13 cellular contexts compared by ENCODE assay signal in the genomic region with DNA sequence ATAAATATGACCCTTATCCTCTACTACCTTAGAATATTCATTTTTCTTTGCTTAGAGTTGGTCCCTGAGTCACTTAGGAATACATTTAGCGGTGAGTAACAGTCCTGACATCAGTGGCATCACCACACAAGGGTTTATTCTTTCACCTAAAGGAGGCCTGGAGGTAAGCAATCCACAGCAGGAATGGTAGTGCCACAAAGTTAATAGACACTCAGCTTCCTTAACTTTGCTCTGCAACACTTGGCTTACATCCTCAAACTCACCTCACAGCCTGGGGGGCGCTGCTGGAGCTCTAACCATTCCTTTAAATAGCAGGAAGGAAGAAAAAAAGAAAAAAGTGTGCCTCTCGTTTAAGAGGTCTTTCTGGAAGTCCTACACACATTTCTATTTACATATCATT. TPM values are rescaled to one million over a fixed set of nuclear protein-coding genes. Genes with fewer than 3 reads are reported as not detected.
DNase-seq lines count a peak whose midpoint lies in the region; ATAC-seq, FAIRE-seq and TF ChIP-seq lines count a peak whose summit lies in the region.
"Had no signal": no experiment of that assay in that cellular context is flagged by ENCODE, and none has a peak within 500 bp of the region (broad histone marks: within the 10 kb centered on the region; RNA-seq: fewer than 3 reads in every experiment).

No MANE protein-coding gene starts in this region.

- FAIRE-seq in A549 (lab: Jason Lieb, UNC) (no peak), RCC 7860 (lab: Jason Lieb, UNC) (no peak)

- WGBS in A549 (ENCODE audit: missing lambda C conversion rate) = 11% methylated on average over 3 of the region's 3 CpGs

- 0 out of 3 replicates have a peak overlapping the region, but pooled peaks have one; percentile 14 for H3K4me2 ChIP-seq in A549

- H3K4me1 ChIP-seq in A549 = peaks cover 4% of the 10 kb centered on the region; the same call in 1 of the 3 replicates
- H3K4me1 ChIP-seq: heart right ventricle had no signal

- no peak for TF ChIP-seq RAD21 in A549 (conservative IDR thresholded peaks at IDR 0.05 in 1 of 2, IDR thresholded peaks at IDR 0.05 in 1 of 2)

- POLR2A ChIA-PET in A549 (lab: Yijun Ruan, JAX) = no interaction called here

- CTCF ChIA-PET in A549 (lab: Yijun Ruan, JAX) = interaction anchor here (0.6 to 1.1 kb wide), 2 partner anchors 11 to 113 kb away, joined by 3 read pairs; no protein-coding TSS in a partner anchor

- H3K9me3 ChIP-seq in A549 = no peaks in the 10 kb centered on the region
- H3K9me3 ChIP-seq: heart right ventricle had no signal

- H3K4me3 ChIP-seq in A549 = no peak overlapping the region
- no peak overlapping the region for H3K4me3 ChIP-seq in H7 (ENCODE audit: insufficient read depth, low read depth, low read length)
- H3K4me3 ChIP-seq: heart right ventricle had no signal

- TF ChIP-seq POLR2A in A549 (IDR thresholded peaks at IDR 0.05; ENCODE audit: low read length) = no peak

- TF ChIP-seq EP300 in A549 (IDR thresholded peaks at IDR 0.05) = no peak

- no peaks in the 10 kb centered on the region for H3K27me3 ChIP-seq in H7 (ENCODE audit: control insufficient read depth, insufficient read depth, low read length)
- H3K27me3 ChIP-seq: heart right ventricle had no signal

- TF ChIP-seq CTCF in A549 (IDR thresholded peaks at IDR 0.05) = no peak

- peak; percentile 24 to 49 for DNase-seq in A549 (ENCODE audit: low read depth in 1 of 2, low spot score in 1 of 2)
- DNase-seq in H7 = peak; percentile 58
- peak; percentile 17 for DNase-seq in RCC 7860 (ENCODE audit: low spot score)
- DNase-seq in epithelial cell of prostate (ENCODE audit: low read depth, low spot score) = no peak
- no peak for DNase-seq in ecto neural progenitor cell (ENCODE audit: low spot score)
- DNase-seq in NCI-H187 treated with DMSO at 0.1 percent for 48 hours (lab: John Stamatoyannopoulos, UW) = no peak
- no peak for DNase-seq in SW480 (ENCODE audit: low spot score)
- DNase-seq: activated CD4-positive, alpha-beta T cell treated with anti-CD3 and anti-CD28 coated beads for 4 hours; anterior cingulate cortex; heart right ventricle; NCI-H1092 treated with DMSO at 0.1 percent for 48 hours; nucleus accumbens had no signal

- no peaks in the 10 kb centered on the region for H3K36me3 ChIP-seq in H7 (replicated peaks; ENCODE audit: control insufficient read depth, insufficient read depth, low read length)

- ATAC-seq in A549 (peak; percentile 19 to 75; a peak in 4 of 6 replicates), GM18867 (IDR thresholded peaks at IDR 0.05; ENCODE audit: unreplicated experiment) (no peak)
- ATAC-seq: heart right ventricle had no signal

- H3K27ac ChIP-seq in A549 = no peak overlapping the region
- H3K27ac ChIP-seq in epithelial cell of prostate = peak overlapping the region; percentile 85
- H3K27ac ChIP-seq: heart right ventricle had no signal

TF ChIP-seq in A549, 52 proteins besides CTCF, POLR2A, EP300 and RAD21:
- TF ChIP-seq CHD4 (IDR thresholded peaks at IDR 0.05; ENCODE audit: borderline replicate concordance) (no peak), NR3C1 (IDR thresholded peaks at IDR 0.05) (no peak), MYC (IDR thresholded peaks at IDR 0.05; ENCODE audit: borderline replicate concordance, low read length) (no peak), ZC3H11A (IDR thresholded peaks at IDR 0.05) (no peak), ZNF302 (CRISPR knock-in tag; IDR thresholded peaks at IDR 0.05) (no peak), SREBF2 (IDR thresholded peaks at IDR 0.05) (no peak), SMC3 (IDR thresholded peaks at IDR 0.05) (no peak), CBX2 (IDR thresholded peaks at IDR 0.05; ENCODE audit: borderline replicate concordance, low read depth) (no peak), RCOR1 (IDR thresholded peaks at IDR 0.05; ENCODE audit: low read depth, low read length) (no peak)

RNA-seq across cellular contexts. Expression of a gene that starts 29.1 kb away (rescaled TPM):
- 3.4 and 4.9 TPM in 2 replicates for polyA plus RNA-seq in A549 (2011; rRNA removed)
- polyA plus RNA-seq in A549 (2012; cell fraction: cytosol; rRNA removed) = 0.67 and 0.77 TPM in 2 replicates
- polyA plus RNA-seq in A549 (2012; cell fraction: nucleus; rRNA removed) = 0.29 and 0.78 TPM in 2 replicates
- polyA plus RNA-seq in A549 (2017; fragmentation: RNase III; extraction: RNeasy Plus Mini Kit Qiagen cat#74134 plus additional on column Dnase treatment) = 5.8 to 6.1 TPM (median 5.9 TPM) in 3 replicates
- polyA minus RNA-seq in A549 (2011; rRNA and poly(A)+ RNA removed) = 0.78 and 1.3 TPM in 2 replicates
- 0.31 and 0.44 TPM in 2 replicates for total RNA-seq in H7 (2014; rRNA removed; shearing (Covaris generic))

RNA-seq across cellular contexts. Expression of a gene that starts 29.2 kb away (rescaled TPM):
- polyA plus RNA-seq in A549 (2011; rRNA removed) (17.4 and 19.3 TPM in 2 replicates), A549 (2017; fragmentation: RNase III; extraction: RNeasy Plus Mini Kit Qiagen cat#74134 plus additional on column Dnase treatment) (5.7 to 6.6 TPM (median 6.0 TPM) in 3 replicates)
- 3.5 and 4.4 TPM in 2 replicates for polyA plus RNA-seq in A549 (2012; cell fraction: cytosol; rRNA removed)
- 5.3 and 6.9 TPM in 2 replicates for polyA plus RNA-seq in A549 (2012; cell fraction: nucleus; rRNA removed)
- 14.2 and 17.3 TPM in 2 replicates for polyA minus RNA-seq in A549 (2011; rRNA and poly(A)+ RNA removed)
- total RNA-seq in H7 (2014; rRNA removed; shearing (Covaris generic)) = 4.5 and 6.8 TPM in 2 replicates

RNA-seq across cellular contexts. Expression of a gene that starts 36.0 kb away (rescaled TPM):
- 8.1 and 8.6 TPM in 2 replicates for polyA plus RNA-seq in A549 (2011; rRNA removed)
- 1.9 and 2.6 TPM in 2 replicates for polyA plus RNA-seq in A549 (2012; cell fraction: cytosol; rRNA removed)
- 1.00 and 1.6 TPM in 2 replicates for polyA plus RNA-seq in A549 (2012; cell fraction: nucleus; rRNA removed)
- 2.4 to 3.3 TPM (median 2.4 TPM) in 3 replicates for polyA plus RNA-seq in A549 (2017; fragmentation: RNase III; extraction: RNeasy Plus Mini Kit Qiagen cat#74134 plus additional on column Dnase treatment)
- polyA minus RNA-seq in A549 (2011; rRNA and poly(A)+ RNA removed) = 9.8 and 11.3 TPM in 2 replicates
- total RNA-seq in H7 (2014; rRNA removed; shearing (Covaris generic)) = 15.6 and 27.2 TPM in 2 replicates

RNA-seq across cellular contexts. Expression of a gene that starts 36.5 kb away (rescaled TPM):
- 10.0 and 10.8 TPM in 2 replicates for polyA plus RNA-seq in A549 (2011; rRNA removed)
- polyA plus RNA-seq in A549 (2012; cell fraction: cytosol; rRNA removed) = 4.6 and 6.0 TPM in 2 replicates
- polyA plus RNA-seq in A549 (2012; cell fraction: nucleus; rRNA removed) = 1.3 and 2.5 TPM in 2 replicates
- polyA plus RNA-seq in A549 (2017; fragmentation: RNase III; extraction: RNeasy Plus Mini Kit Qiagen cat#74134 plus additional on column Dnase treatment) = 7.7 to 9.3 TPM (median 9.3 TPM) in 3 replicates
- polyA minus RNA-seq in A549 (2011; rRNA and poly(A)+ RNA removed) = 5.4 and 6.6 TPM in 2 replicates
- total RNA-seq in H7 (2014; rRNA removed; shearing (Covaris generic)) = 13.3 and 18.3 TPM in 2 replicates

Comparison
In these comparisons a context has a peak if more than half of its experiments do, and no peak if none do; other contexts are left out.
1. DNase-seq: peak in A549 (2 of 2), H7 (single experiment) and RCC 7860 (single experiment); none in epithelial cell of prostate (single experiment), ecto neural progenitor cell (single experiment), NCI-H187 treated with DMSO at 0.1 percent for 48 hours (single experiment) and SW480 (single experiment).